ENCODE assay signal across 33 cellular contexts in the genomic region with DNA sequence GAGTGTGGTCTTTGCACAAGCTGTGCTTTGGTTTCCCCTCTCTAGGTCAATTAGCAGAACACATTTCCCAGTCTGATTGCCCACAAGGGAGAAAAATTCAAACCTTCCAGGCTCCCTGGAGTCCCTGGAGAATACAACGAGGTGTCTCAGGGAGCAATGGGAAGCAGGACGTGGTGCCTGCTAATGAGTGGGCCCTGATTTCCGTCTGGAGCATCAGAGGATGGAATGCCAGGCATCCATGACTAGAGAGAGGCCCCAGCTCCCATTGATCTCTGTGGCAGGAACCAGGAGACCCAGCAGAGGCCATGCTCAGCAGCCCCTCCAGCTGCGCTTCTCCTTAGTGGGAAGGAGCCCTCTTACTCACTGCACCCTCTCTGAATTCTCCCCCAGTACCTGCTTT. TPM values are rescaled to one million over a fixed set of nuclear protein-coding genes. Genes with fewer than 3 reads are reported as not detected.
"Had no signal": no experiment of that assay in that cellular context is flagged by ENCODE, and none has a peak within 500 bp of the region (broad histone marks: within the 10 kb centered on the region; RNA-seq: fewer than 3 reads in every experiment).

No MANE protein-coding gene starts in this region.

- ATAC-seq: left colon; left lung; lower lobe of right lung; mucosa of descending colon; naive thymus-derived CD4-positive, alpha-beta T cell; natural killer cell treated with Interleukin-12 subunit alpha and Interleukin-12 subunit beta and Interleukin-15 and Interleukin-18, amount 100 ng/mL, for 72 hours; right lobe of liver; stimulated activated memory B cell treated with anti-CD40 and anti-IgM and Interleukin-4, amounts not matched to agents 10 μg/mL and 1 μg/mL and 100 μg/mL, for 72 hours; stimulated activated naive CD8-positive, alpha-beta T cell treated with anti-CD3 and anti-CD28 coated beads, Interleukin-15, amount 100 ng/mL, for 72 hours had no signal

- H3K4me1 ChIP-seq: left lung, lower lobe of right lung, right atrium auricular region, tibial nerve, uterus had no signal

- H2AFZ ChIP-seq: hepatocyte had no signal

- H3K36me3 Mint-ChIP-seq: naive thymus-derived CD4-positive, alpha-beta T cell; natural killer cell treated with Interleukin-12 subunit alpha and Interleukin-12 subunit beta and Interleukin-15 and Interleukin-18, amount 100 ng/mL, for 72 hours; stimulated activated memory B cell treated with anti-CD40 and anti-IgM and Interleukin-4, amounts not matched to agents 10 μg/mL and 1 μg/mL and 100 μg/mL, for 72 hours; type B pancreatic cell had no signal

- H3K4me3 ChIP-seq: hepatocyte, left lung, lower lobe of right lung, mucosa of descending colon, ovary, right atrium auricular region, right lobe of liver, skin epidermis, tibial nerve, uterus had no signal

- H3K27me3 ChIP-seq: ovary, right lobe of liver had no signal

- DNase-seq: kidney; left colon; left lung; lower lobe of right lung; mammary epithelial cell; mesenchymal stem cell; midbrain; mucosa of descending colon; naive thymus-derived CD4-positive, alpha-beta T cell; ovary; right lobe of liver; stimulated activated CD4-positive, alpha-beta T cell treated with anti-CD3 and anti-CD28 coated beads, Interleukin-1b, Interleukin-23, amount 100 ng/mL, for 48 hours; stimulated activated CD4-positive, alpha-beta T cell treated with anti-CD3 and anti-CD28 coated beads, Interleukin-2, amount 100 ng/mL, for 48 hours; stimulated activated CD4-positive, alpha-beta T cell treated with anti-CD3 and anti-CD28 coated beads, Interleukin-4, amount 100 ng/mL, for 4 hours; stimulated activated CD8-positive, alpha-beta memory T cell treated with anti-CD3 and anti-CD28 coated beads, Interleukin-4, amount 100 ng/mL, for 48 hours; stimulated activated naive CD4-positive, alpha-beta T cell treated with Interleukin-2 at 50 U/mL for 16 hours; stimulated activated naive CD8-positive, alpha-beta T cell treated with anti-CD3 and anti-CD28 coated beads, Interleukin-15, amount 100 ng/mL, for 72 hours; substantia nigra; uterus had no signal

- H3K4me3 Mint-ChIP-seq: naive thymus-derived CD4-positive, alpha-beta T cell; natural killer cell treated with Interleukin-12 subunit alpha and Interleukin-12 subunit beta and Interleukin-15 and Interleukin-18, amount 100 ng/mL, for 72 hours; stimulated activated memory B cell treated with anti-CD40 and anti-IgM and Interleukin-4, amounts not matched to agents 10 μg/mL and 1 μg/mL and 100 μg/mL, for 72 hours; stimulated activated naive CD8-positive, alpha-beta T cell treated with anti-CD3 and anti-CD28 coated beads, Interleukin-15, amount 100 ng/mL, for 72 hours; type B pancreatic cell had no signal

- H3K36me3 ChIP-seq: left lung, lower lobe of right lung, ovary, right atrium auricular region, right lobe of liver, tibial nerve, uterus had no signal

- H3K79me2 ChIP-seq: hepatocyte had no signal

- H3K4me1 Mint-ChIP-seq: stimulated activated memory B cell treated with anti-CD40 and anti-IgM and Interleukin-4, amounts not matched to agents 10 μg/mL and 1 μg/mL and 100 μg/mL, for 72 hours had no signal

- H3K4me2 ChIP-seq: hepatocyte had no signal

- H3K9me3 Mint-ChIP-seq: naive thymus-derived CD4-positive, alpha-beta T cell; natural killer cell treated with Interleukin-12 subunit alpha and Interleukin-12 subunit beta and Interleukin-15 and Interleukin-18, amount 100 ng/mL, for 72 hours; stimulated activated memory B cell treated with anti-CD40 and anti-IgM and Interleukin-4, amounts not matched to agents 10 μg/mL and 1 μg/mL and 100 μg/mL, for 72 hours; stimulated activated naive CD8-positive, alpha-beta T cell treated with anti-CD3 and anti-CD28 coated beads, Interleukin-15, amount 100 ng/mL, for 72 hours had no signal

- H3K27ac Mint-ChIP-seq: naive thymus-derived CD4-positive, alpha-beta T cell; natural killer cell treated with Interleukin-12 subunit alpha and Interleukin-12 subunit beta and Interleukin-15 and Interleukin-18, amount 100 ng/mL, for 72 hours; progenitor cell of endocrine pancreas; stimulated activated memory B cell treated with anti-CD40 and anti-IgM and Interleukin-4, amounts not matched to agents 10 μg/mL and 1 μg/mL and 100 μg/mL, for 72 hours; stimulated activated naive CD8-positive, alpha-beta T cell treated with anti-CD3 and anti-CD28 coated beads, Interleukin-15, amount 100 ng/mL, for 72 hours; type B pancreatic cell had no signal

- H3K9me3 ChIP-seq: left lung, lower lobe of right lung, mucosa of descending colon, ovary, right atrium auricular region, right lobe of liver, uterus had no signal

- H3K27ac ChIP-seq: hepatocyte, left lung, lower lobe of right lung, ovary, right atrium auricular region, right lobe of liver, skin epidermis, tibial nerve, uterus had no signal

RNA-seq across cellular contexts. Expression of a gene that starts 33.2 kb away (rescaled TPM):
- total RNA-seq: hepatocyte; kidney; left lung; lower lobe of right lung; mammary epithelial cell; myocyte; naive thymus-derived CD4-positive, alpha-beta T cell; natural killer cell treated with Interleukin-12 subunit alpha and Interleukin-12 subunit beta and Interleukin-15 and Interleukin-18, amount 100 ng/mL, for 72 hours; omental fat pad; ovary; progenitor cell of endocrine pancreas; renal cortical epithelial cell; right atrium auricular region; temporal lobe; tibial nerve; ureter; uterus had no signal
- polyA plus RNA-seq: mammary epithelial cell; naive thymus-derived CD4-positive, alpha-beta T cell; neural cell; ovary had no signal

RNA-seq across cellular contexts. Expression of a gene that starts 36.1 kb away (rescaled TPM):
- polyA plus RNA-seq: naive thymus-derived CD4-positive, alpha-beta T cell had no signal
